In the genomic region with DNA sequence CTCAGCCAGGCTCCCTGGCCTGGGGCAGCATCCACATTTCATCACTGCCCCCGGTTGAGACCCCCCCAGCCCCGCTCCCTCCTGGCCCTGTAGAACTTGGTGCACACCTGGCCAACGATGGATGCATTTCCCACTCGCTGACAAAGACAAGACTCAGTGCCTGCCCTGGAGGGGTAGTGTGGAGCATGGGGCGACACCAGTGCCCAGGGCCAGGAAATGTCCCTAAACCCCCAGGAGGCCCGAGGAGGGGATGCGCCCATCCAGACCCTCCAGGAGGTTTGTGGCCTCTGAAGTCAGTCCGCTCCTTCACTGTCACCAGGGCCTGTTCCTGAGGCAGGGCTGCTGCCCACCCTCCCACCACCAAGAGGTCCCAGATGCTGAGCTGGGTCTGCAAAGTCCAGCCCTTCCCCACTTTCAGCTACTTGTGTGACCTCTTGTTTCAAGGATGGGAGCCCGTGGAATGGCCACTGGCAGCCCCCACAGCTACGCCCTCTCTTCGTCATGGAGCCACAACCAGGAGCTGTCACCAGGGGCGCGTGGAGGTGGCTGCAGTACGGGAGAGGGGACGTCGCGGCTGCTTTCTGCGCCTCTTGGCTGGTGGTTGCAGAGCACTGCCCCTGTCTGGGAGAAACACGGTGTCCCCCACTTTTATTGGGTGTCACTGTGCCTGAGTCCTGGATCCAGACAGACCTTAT, we compare ENCODE assay signal across 28 cellular contexts. TPM values are rescaled to one million over a fixed set of nuclear protein-coding genes. Genes with fewer than 3 reads are reported as not detected.
"Had no signal": no experiment of that assay in that cellular context is flagged by ENCODE, and none has a peak within 500 bp of the region (broad histone marks: within the 10 kb centered on the region; RNA-seq: fewer than 3 reads in every experiment).

No MANE protein-coding gene starts in this region.

- H3K27ac ChIP-seq: left lung, lower lobe of right lung, neutrophil, ovary, sigmoid colon, spleen, testis, thyroid gland, transverse colon, upper lobe of right lung had no signal

- H3K4me3 ChIP-seq: left lung, lower lobe of right lung, ovary, sigmoid colon, spleen, testis, thyroid gland, transverse colon, upper lobe of right lung had no signal

- H3K27me3 ChIP-seq: ovary, sigmoid colon, testis, thyroid gland, transverse colon, upper lobe of right lung had no signal

- H3K27me3 Mint-ChIP-seq: stimulated activated naive CD8-positive, alpha-beta T cell treated with anti-CD3 and anti-CD28 coated beads, Interleukin-15, Interleukin-2, amounts not matched to agents 100 ng/mL and 50 ng/mL, for 24 hours had no signal

- H3K9me3 ChIP-seq: left lung, lower lobe of right lung, neutrophil, ovary, sigmoid colon, testis, thyroid gland, transverse colon, upper lobe of right lung had no signal

- H3K4me1 Mint-ChIP-seq: immature natural killer cell; stimulated activated effector memory CD8-positive, alpha-beta T cell treated with anti-CD3 and anti-CD28 coated beads, Interleukin-12 subunit alpha, Interleukin-12 subunit beta, amount 100 ng/mL, for 72 hours had no signal

- ATAC-seq: left colon; left lung; lower lobe of right lung; naive thymus-derived CD8-positive, alpha-beta T cell; right cardiac atrium; upper lobe of right lung had no signal

- H3K36me3 Mint-ChIP-seq: immature natural killer cell; naive thymus-derived CD8-positive, alpha-beta T cell; stimulated activated effector memory CD8-positive, alpha-beta T cell treated with anti-CD3 and anti-CD28 coated beads, Interleukin-12 subunit alpha, Interleukin-12 subunit beta, amount 100 ng/mL, for 72 hours had no signal

- H3K36me3 ChIP-seq: left lung, lower lobe of right lung, neutrophil, ovary, sigmoid colon, spleen, thyroid gland, transverse colon, upper lobe of right lung had no signal

- H3K4me1 ChIP-seq: left lung, lower lobe of right lung, sigmoid colon, spleen, testis, thyroid gland, transverse colon, upper lobe of right lung had no signal

- H3K4me3 Mint-ChIP-seq: immature natural killer cell; naive thymus-derived CD8-positive, alpha-beta T cell; nephron; neural crest cell; stimulated activated effector memory CD8-positive, alpha-beta T cell treated with anti-CD3 and anti-CD28 coated beads, Interleukin-12 subunit alpha, Interleukin-12 subunit beta, amount 100 ng/mL, for 72 hours; stimulated activated naive CD8-positive, alpha-beta T cell treated with anti-CD3 and anti-CD28 coated beads, Interleukin-15, Interleukin-2, amounts not matched to agents 100 ng/mL and 50 ng/mL, for 24 hours had no signal

- DNase-seq: hippocampal formation; immature natural killer cell; kidney; left colon; lower lobe of right lung; mammary epithelial cell; mesenchymal stem cell; naive thymus-derived CD8-positive, alpha-beta T cell; ovary; retina; sigmoid colon; small intestine; spleen; stimulated activated CD4-positive, alpha-beta T cell treated with anti-CD3 and anti-CD28 coated beads, Interleukin-4, amount 100 ng/mL, for 24 hours; stimulated activated naive CD4-positive, alpha-beta T cell; substantia nigra; testis; thyroid gland; transverse colon; upper lobe of right lung had no signal

- H3K9me3 Mint-ChIP-seq: immature natural killer cell; naive thymus-derived CD8-positive, alpha-beta T cell; nephron; neural crest cell; stimulated activated effector memory CD8-positive, alpha-beta T cell treated with anti-CD3 and anti-CD28 coated beads, Interleukin-12 subunit alpha, Interleukin-12 subunit beta, amount 100 ng/mL, for 72 hours; stimulated activated naive CD8-positive, alpha-beta T cell treated with anti-CD3 and anti-CD28 coated beads, Interleukin-15, Interleukin-2, amounts not matched to agents 100 ng/mL and 50 ng/mL, for 24 hours had no signal

- H3K27ac Mint-ChIP-seq: immature natural killer cell; naive thymus-derived CD8-positive, alpha-beta T cell; nephron; progenitor cell of endocrine pancreas; stimulated activated effector memory CD8-positive, alpha-beta T cell treated with anti-CD3 and anti-CD28 coated beads, Interleukin-12 subunit alpha, Interleukin-12 subunit beta, amount 100 ng/mL, for 72 hours; stimulated activated naive CD8-positive, alpha-beta T cell treated with anti-CD3 and anti-CD28 coated beads, Interleukin-15, Interleukin-2, amounts not matched to agents 100 ng/mL and 50 ng/mL, for 24 hours had no signal

RNA-seq across cellular contexts. Expression of a gene that starts 35.7 kb away (rescaled TPM):
- polyA plus RNA-seq: immature natural killer cell had no signal
